ENCODE assay signal across 16 cellular contexts in genomic region chr13:100536643-100537180, GRCh38.
"Had no signal": no experiment of that assay in that cellular context is flagged by ENCODE, and none has a peak within 500 bp of the region (broad histone marks: within the 10 kb centered on the region; RNA-seq: fewer than 3 reads in every experiment).

No MANE protein-coding gene starts in this region.

- DNase-seq: activated CD4-positive, alpha-beta T cell treated with anti-CD3 and anti-CD28 coated beads, Interleukin-2, amount 50 U/mL, for 48 hours; activated gamma-delta T cell treated with Interleukin-2 at 50 U/mL for 16 hours; central memory CD4-positive, alpha-beta T cell; islet precursor cell; left cardiac atrium; occipital lobe; stimulated activated CD4-positive, alpha-beta T cell treated with anti-CD3 and anti-CD28 coated beads, Interleukin-15, amount 100 ng/mL, for 24 hours; stimulated activated naive CD4-positive, alpha-beta T cell; T-helper 1 cell; T-helper 9 cell; testis; trophoblast cell had no signal

- H3K27me3 Mint-ChIP-seq: memory B cell had no signal

- H3K9me3 Mint-ChIP-seq: activated naive CD4-positive, alpha-beta T cell treated with anti-CD3 and anti-CD28 coated beads, Interleukin-2, amount 50 U/mL, for 72 hours; memory B cell had no signal

- ATAC-seq: activated naive CD4-positive, alpha-beta T cell treated with anti-CD3 and anti-CD28 coated beads, Interleukin-2, amount 50 U/mL, for 72 hours; gastroesophageal sphincter; left cardiac atrium had no signal

- H3K4me1 Mint-ChIP-seq: memory B cell had no signal

- H3K27ac Mint-ChIP-seq: memory B cell, nephron had no signal

- H3K4me3 Mint-ChIP-seq: memory B cell, nephron had no signal

- H3K36me3 Mint-ChIP-seq: activated naive CD4-positive, alpha-beta T cell treated with anti-CD3 and anti-CD28 coated beads, Interleukin-2, amount 50 U/mL, for 72 hours had no signal
